In genomic region chr20:10469599-10469998, GRCh38 we compare ENCODE assay signal across 1 cellular context.
TF ChIP-seq lines count a peak whose summit lies in the region.

No MANE protein-coding gene starts in this region.

TF ChIP-seq in H1, 55 proteins besides CTCF, POLR2A, EP300 and RAD21:
- TF ChIP-seq BCL11A (IDR thresholded peaks at IDR 0.05; ENCODE audit: low read depth in 2 of 2, low read length in 2 of 2) (no peak), NANOG (IDR thresholded peaks at IDR 0.05; ENCODE audit: insufficient read depth, low read depth, low read length, poor library complexity, severe bottlenecking) (peak; percentile 51)
